Comparison of ENCODE assay signal across 22 cellular contexts in the genomic region with DNA sequence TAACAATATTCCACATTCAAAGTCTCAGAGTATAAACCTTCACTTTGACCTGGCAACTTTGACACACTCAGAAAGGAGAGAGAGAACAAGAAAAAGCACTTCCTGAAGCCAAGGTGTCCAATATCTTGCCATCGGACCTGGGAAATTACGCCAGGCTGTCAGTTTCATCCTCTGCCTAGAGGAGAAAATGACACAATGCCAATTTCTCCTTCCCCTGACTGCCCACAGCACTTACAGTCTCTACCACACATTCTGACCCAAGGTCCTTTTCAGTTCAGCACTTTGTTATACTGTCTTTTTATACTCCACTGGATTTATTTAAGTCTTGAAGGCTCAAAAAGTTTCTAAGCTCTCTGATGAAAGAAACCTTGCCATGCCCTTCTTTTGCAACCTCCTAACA.
DNase-seq lines count a peak whose midpoint lies in the region; ATAC-seq and TF ChIP-seq lines count a peak whose summit lies in the region.
"Had no signal": no experiment of that assay in that cellular context is flagged by ENCODE, and none has a peak within 500 bp of the region (broad histone marks: within the 10 kb centered on the region; RNA-seq: fewer than 3 reads in every experiment).

No MANE protein-coding gene starts in this region.

- no peak for TF ChIP-seq CTCF in CD8-positive, alpha-beta T cell (IDR thresholded peaks at IDR 0.05)
- TF ChIP-seq CTCF in uterus (IDR thresholded peaks at IDR 0.05), result no peak

- peak overlapping the region; percentile 12 to 86 (median 84) for H3K4me3 Mint-ChIP-seq in CD4-positive, CD25-positive, alpha-beta regulatory T cell
- peak overlapping the region; percentile 66 for H3K4me3 Mint-ChIP-seq in CD8-positive, alpha-beta T cell
- H3K4me3 Mint-ChIP-seq in activated T-helper 2 cell treated with anti-CD3 and anti-CD28 coated beads, Interferon-gamma antibody, Interleukin-2, Interleukin-4, amounts not matched to agents 10 μg/mL and 5 μg/mL and 100 μg/mL, durations not matched to agents 14 hours and 24 hours and 36 hours (ENCODE audit: low read depth), result no peak overlapping the region
- H3K4me3 Mint-ChIP-seq: brain had no signal

- H3K36me3 Mint-ChIP-seq in CD4-positive, CD25-positive, alpha-beta regulatory T cell, result peaks cover 8% of the 10 kb centered on the region
- H3K36me3 Mint-ChIP-seq in CD8-positive, alpha-beta T cell, result peaks cover 5% of the 10 kb centered on the region
- peaks cover 53% of the 10 kb centered on the region for H3K36me3 Mint-ChIP-seq in activated T-helper 2 cell treated with anti-CD3 and anti-CD28 coated beads, Interferon-gamma antibody, Interleukin-2, Interleukin-4, amounts not matched to agents 10 μg/mL and 5 μg/mL and 100 μg/mL, durations not matched to agents 14 hours and 24 hours and 36 hours (ENCODE audit: low read depth)

- ATAC-seq in CD4-positive, CD25-positive, alpha-beta regulatory T cell (ENCODE audit: low read depth in 2 of 2), result no peak
- no peak for ATAC-seq in CD8-positive, alpha-beta T cell
- ATAC-seq in GM18505 (IDR thresholded peaks at IDR 0.05; ENCODE audit: unreplicated experiment) (no peak), GM18519 (IDR thresholded peaks at IDR 0.05; ENCODE audit: low FRiP score, unreplicated experiment) (no peak)
- ATAC-seq: activated naive CD4-positive, alpha-beta T cell treated with anti-CD3 and anti-CD28 coated beads, Interleukin-2, amount 50 U/mL, for 72 hours; left lobe of liver had no signal

- no peaks in the 10 kb centered on the region for H3K27me3 ChIP-seq in CD4-positive, CD25-positive, alpha-beta regulatory T cell (ENCODE audit: control insufficient read depth, insufficient read depth, low read length)
- no peaks in the 10 kb centered on the region for H3K27me3 ChIP-seq in CD8-positive, alpha-beta T cell (ENCODE audit: insufficient read depth, low read length)
- H3K27me3 ChIP-seq in uterus, result no peaks in the 10 kb centered on the region
- H3K27me3 ChIP-seq: upper lobe of left lung had no signal

- intact Hi-C loops in CD8-positive, alpha-beta T cell (cut with DNase I, micrococcal nuclease), result loop anchor here (2.0 to 10.0 kb wide), 4 partner anchors 16 to 1116 kb away; a partner anchor contains a TSS
- intact Hi-C loops in activated T-helper 2 cell treated with anti-CD3 and anti-CD28 coated beads, Interferon-gamma antibody, Interleukin-2, Interleukin-4, amounts not matched to agents 10 μg/mL and 5 μg/mL and 100 μg/mL, durations not matched to agents 14 hours and 24 hours and 36 hours (cut with micrococcal nuclease), result loop anchor here (10.0 kb wide), 1 partner anchor 714 kb away; no protein-coding TSS in a partner anchor
- intact Hi-C loops in uterus (cut with DNase I; ENCODE audit: low total_unique reads), result no loop called here

- POLR2A ChIA-PET in CD8-positive, alpha-beta T cell (lab: Charles Lee), result no interaction called here

- peak overlapping the region; percentile 78 to 97 (median 97) for H3K27ac Mint-ChIP-seq in CD4-positive, CD25-positive, alpha-beta regulatory T cell
- H3K27ac Mint-ChIP-seq in CD8-positive, alpha-beta T cell, result peak overlapping the region; percentile 90
- peak overlapping the region; percentile 58 for H3K27ac Mint-ChIP-seq in activated T-helper 2 cell treated with anti-CD3 and anti-CD28 coated beads, Interferon-gamma antibody, Interleukin-2, Interleukin-4, amounts not matched to agents 10 μg/mL and 5 μg/mL and 100 μg/mL, durations not matched to agents 14 hours and 24 hours and 36 hours

- peaks cover 25 to 84% (median 67%) of the 10 kb centered on the region in 4 donors for H3K4me1 Mint-ChIP-seq in CD4-positive, CD25-positive, alpha-beta regulatory T cell
- peaks cover 78% of the 10 kb centered on the region for H3K4me1 Mint-ChIP-seq in CD8-positive, alpha-beta T cell (ENCODE audit: low read depth)
- peaks cover 83% of the 10 kb centered on the region for H3K4me1 Mint-ChIP-seq in activated T-helper 2 cell treated with anti-CD3 and anti-CD28 coated beads, Interferon-gamma antibody, Interleukin-2, Interleukin-4, amounts not matched to agents 10 μg/mL and 5 μg/mL and 100 μg/mL, durations not matched to agents 14 hours and 24 hours and 36 hours (ENCODE audit: low read depth)

- H3K36me3 ChIP-seq in CD4-positive, CD25-positive, alpha-beta regulatory T cell (ENCODE audit: control insufficient read depth, insufficient read depth, low read length), result no peaks in the 10 kb centered on the region
- H3K36me3 ChIP-seq in CD8-positive, alpha-beta T cell (ENCODE audit: insufficient read depth, low read length), result no peaks in the 10 kb centered on the region
- no peaks in the 10 kb centered on the region for H3K36me3 ChIP-seq in uterus

- no peak for TF ChIP-seq POLR2A in GM18505 (IDR thresholded peaks at IDR 0.05; ENCODE audit: borderline replicate concordance, extremely low read depth, insufficient read depth, insufficient read length)
- no peak for TF ChIP-seq POLR2A in uterus (IDR thresholded peaks at IDR 0.05)

- H3K4me3 ChIP-seq in CD4-positive, CD25-positive, alpha-beta regulatory T cell (ENCODE audit: low read depth, low read length), result peak overlapping the region; percentile 85
- no peak overlapping the region for H3K4me3 ChIP-seq in CD8-positive, alpha-beta T cell (ENCODE audit: low read depth, low read length)
- H3K4me3 ChIP-seq in uterus, result no peak overlapping the region
- H3K4me3 ChIP-seq: SK-N-MC, upper lobe of left lung had no signal

- H3K4me1 ChIP-seq in CD4-positive, CD25-positive, alpha-beta regulatory T cell (ENCODE audit: control insufficient read depth, insufficient read depth, low read length, poor library complexity, severe bottlenecking), result peaks cover 62% of the 10 kb centered on the region
- peaks cover 56% of the 10 kb centered on the region for H3K4me1 ChIP-seq in CD8-positive, alpha-beta T cell (ENCODE audit: insufficient read depth, low read length)
- no peaks in the 10 kb centered on the region for H3K4me1 ChIP-seq in uterus

- H3K9me3 ChIP-seq in CD4-positive, CD25-positive, alpha-beta regulatory T cell (ENCODE audit: control insufficient read depth in 2 of 2, low read length in 2 of 2), result no peaks in the 10 kb centered on the region
- H3K9me3 ChIP-seq in CD8-positive, alpha-beta T cell (ENCODE audit: low read length), result no peaks in the 10 kb centered on the region
- H3K9me3 ChIP-seq in uterus, result no peaks in the 10 kb centered on the region
- H3K9me3 ChIP-seq: upper lobe of left lung had no signal

- CTCF ChIA-PET in CD8-positive, alpha-beta T cell (lab: Charles Lee), result interaction anchor here (1.0 to 1.6 kb wide), 5 partner anchors 8 to 282 kb away, joined by 3 to 5 read pairs (median 3); no protein-coding TSS in a partner anchor

- H3K27me3 Mint-ChIP-seq in CD4-positive, CD25-positive, alpha-beta regulatory T cell, result no peaks in the 10 kb centered on the region
- H3K27me3 Mint-ChIP-seq in CD8-positive, alpha-beta T cell (ENCODE audit: low read depth), result no peaks in the 10 kb centered on the region
- no peaks in the 10 kb centered on the region for H3K27me3 Mint-ChIP-seq in activated T-helper 2 cell treated with anti-CD3 and anti-CD28 coated beads, Interferon-gamma antibody, Interleukin-2, Interleukin-4, amounts not matched to agents 10 μg/mL and 5 μg/mL and 100 μg/mL, durations not matched to agents 14 hours and 24 hours and 36 hours (ENCODE audit: low read depth)

- H3K9me3 Mint-ChIP-seq in CD4-positive, CD25-positive, alpha-beta regulatory T cell, result no peaks in the 10 kb centered on the region
- H3K9me3 Mint-ChIP-seq in CD8-positive, alpha-beta T cell, result no peaks in the 10 kb centered on the region
- H3K9me3 Mint-ChIP-seq in activated T-helper 2 cell treated with anti-CD3 and anti-CD28 coated beads, Interferon-gamma antibody, Interleukin-2, Interleukin-4, amounts not matched to agents 10 μg/mL and 5 μg/mL and 100 μg/mL, durations not matched to agents 14 hours and 24 hours and 36 hours, result no peaks in the 10 kb centered on the region
- H3K9me3 Mint-ChIP-seq: activated naive CD4-positive, alpha-beta T cell treated with anti-CD3 and anti-CD28 coated beads, Interleukin-2, amount 50 U/mL, for 72 hours; brain had no signal

- no peak for DNase-seq in CD4-positive, CD25-positive, alpha-beta regulatory T cell
- no peak for DNase-seq in CD8-positive, alpha-beta T cell
- DNase-seq in activated T-helper 2 cell treated with anti-CD3 and anti-CD28 coated beads, Interferon-gamma antibody, Interleukin-2, Interleukin-4, amounts not matched to agents 10 μg/mL and 5 μg/mL and 100 μg/mL, durations not matched to agents 14 hours and 24 hours and 36 hours (ENCODE audit: low spot score), result no peak
- peak; percentile 5 for DNase-seq in myocyte (ENCODE audit: low read depth)
- no peak for DNase-seq in dedifferentiated amniotic fluid mesenchymal stem cell (ENCODE audit: extremely low spot score)
- no peak for DNase-seq in uterus
- DNase-seq: activated CD4-positive, alpha-beta T cell treated with anti-CD3 and anti-CD28 coated beads for 1 hour; head of caudate nucleus; IMR-90; midbrain; NCI-H1417 treated with DMSO at 0.1 percent for 48 hours; NCI-H2171; NCI-H526; RPMI8226; small intestine; upper lobe of left lung had no signal

- peak overlapping the region; percentile 95 for H3K27ac ChIP-seq in CD4-positive, CD25-positive, alpha-beta regulatory T cell (ENCODE audit: insufficient read depth, low read length, poor library complexity, severe bottlenecking)
- no peak overlapping the region for H3K27ac ChIP-seq in CD8-positive, alpha-beta T cell (ENCODE audit: low read depth, low read length)
- no peak overlapping the region for H3K27ac ChIP-seq in uterus
- H3K27ac ChIP-seq: SK-N-MC, upper lobe of left lung had no signal
